Comparison of ENCODE assay signal across 9 cellular contexts in the genomic region with DNA sequence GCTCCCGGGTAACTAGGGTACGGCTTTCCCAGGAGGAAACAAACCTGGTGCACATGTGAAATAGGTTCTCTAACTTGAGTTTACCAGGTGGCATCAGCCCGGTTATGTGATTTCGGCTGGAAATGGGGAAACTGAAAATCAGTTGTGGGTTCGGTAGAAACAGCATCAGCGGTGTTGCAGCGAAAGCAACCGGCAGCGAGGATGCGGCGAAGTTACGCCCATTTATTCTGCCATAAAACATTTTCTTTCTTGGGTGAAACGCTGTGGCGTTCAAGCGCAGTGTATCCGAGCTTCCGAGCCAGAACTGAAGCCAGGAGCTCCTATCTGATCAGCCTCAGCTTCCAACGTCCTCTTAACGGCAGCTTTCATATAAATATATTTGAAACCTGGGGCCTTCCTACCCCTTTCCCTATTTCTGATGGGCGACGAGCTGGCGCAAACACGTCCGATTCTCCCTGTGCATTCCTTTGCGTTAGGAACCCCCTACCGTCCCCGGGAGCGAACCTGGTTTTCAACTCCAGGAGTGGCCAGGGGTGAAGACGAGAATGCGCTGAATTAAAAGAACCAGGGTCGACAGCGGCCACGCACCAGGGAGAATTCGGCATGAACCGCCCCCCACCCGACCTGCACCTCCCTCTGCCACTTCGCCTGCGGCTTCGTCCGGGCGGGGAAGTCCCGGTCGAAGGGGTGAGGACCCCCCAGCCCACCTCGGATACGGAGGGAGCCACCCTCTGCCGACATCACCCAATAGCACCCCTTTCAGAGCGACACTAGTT. TPM values are rescaled to one million over a fixed set of nuclear protein-coding genes. Genes with fewer than 3 reads are reported as not detected.
DNase-seq lines count a peak whose midpoint lies in the region; ATAC-seq and TF ChIP-seq lines count a peak whose summit lies in the region.
"Had no signal": no experiment of that assay in that cellular context is flagged by ENCODE, and none has a peak within 500 bp of the region (broad histone marks: within the 10 kb centered on the region; RNA-seq: fewer than 3 reads in every experiment).

No MANE protein-coding gene starts in this region.

- H2AFZ ChIP-seq in OCI-LY1 (ENCODE audit: low read length) = no peak overlapping the region

- H3K4me1 ChIP-seq in OCI-LY1 (ENCODE audit: insufficient read depth, low read length, severe bottlenecking) (peaks cover 26% of the 10 kb centered on the region), ascending aorta (peaks cover 6% of the 10 kb centered on the region in 2 donors)

- no peaks in the 10 kb centered on the region for H3K79me2 ChIP-seq in OCI-LY1 (ENCODE audit: insufficient read depth, low read length)

- H3F3A ChIP-seq in OCI-LY1 (ENCODE audit: insufficient read depth, low read length) = no peaks in the 10 kb centered on the region

- H3K4me3 ChIP-seq in GM12864 (ENCODE audit: low read depth, low read length) (peak overlapping the region; percentile 85), OCI-LY1 (ENCODE audit: low read depth, low read length, poor library complexity, severe bottlenecking) (peak overlapping the region; percentile 82), ascending aorta (peak overlapping the region; percentile 78 to 92)

- no peak overlapping the region for H3K27ac ChIP-seq in OCI-LY1 (ENCODE audit: low read depth, low read length, poor library complexity, severe bottlenecking)
- no peak overlapping the region for H3K27ac ChIP-seq in ascending aorta
- H3K27ac ChIP-seq: VCaP had no signal

- DNase-seq in GM12864 (ENCODE audit: low read depth) (no peak), ascending aorta (ENCODE audit: low spot score in 2 of 2) (no peak), iris pigment epithelial cell (ENCODE audit: low read depth) (peak; percentile 68), NCI-H2081 (lab: John Stamatoyannopoulos, UW) (no peak), H4 (ENCODE audit: low spot score) (no peak)
- peak; percentile 15 for DNase-seq in stimulated activated CD4-positive, alpha-beta T cell treated with anti-CD3 and anti-CD28 coated beads, Interleukin-1b, Interleukin-23, amount 100 ng/mL, for 48 hours

- TF ChIP-seq CTCF in GM12864 (IDR thresholded peaks at IDR 0.05; ENCODE audit: low read depth, low read length, missing control alignments) (no peak), OCI-LY1 (IDR thresholded peaks at IDR 0.05; ENCODE audit: low read length) (no peak), ascending aorta (IDR thresholded peaks at IDR 0.05) (no peak)

- no peaks in the 10 kb centered on the region for H4K20me1 ChIP-seq in OCI-LY1 (ENCODE audit: insufficient read depth, low read length)

- no peak overlapping the region for H3K9ac ChIP-seq in OCI-LY1 (ENCODE audit: low read length)

- no peaks in the 10 kb centered on the region for H3K36me3 ChIP-seq in OCI-LY1 (ENCODE audit: insufficient read depth, low read length)
- H3K36me3 ChIP-seq in ascending aorta = no peaks in the 10 kb centered on the region

- H3K4me2 ChIP-seq in OCI-LY1 (ENCODE audit: low read length) = peak overlapping the region; percentile 84

- H3K27me3 ChIP-seq in OCI-LY1 (ENCODE audit: insufficient read depth, low read length) (peaks cover 17% of the 10 kb centered on the region; the same call in 1 of the 2 replicates), ascending aorta (peaks cover 3% of the 10 kb centered on the region)

- H3K9me3 ChIP-seq in OCI-LY1 (ENCODE audit: low read length) = no peaks in the 10 kb centered on the region
- H3K9me3 ChIP-seq in ascending aorta = no peaks in the 10 kb centered on the region

- intact Hi-C loops in ascending aorta (cut with DNase I) = loop anchor here (5.0 kb wide), 1 partner anchor 145 kb away; no protein-coding TSS in a partner anchor

- H3K9me2 ChIP-seq in OCI-LY1 (ENCODE audit: low read depth, low read length) = no peaks in the 10 kb centered on the region

- no peak for ATAC-seq in HG03045 (IDR thresholded peaks at IDR 0.05; ENCODE audit: unreplicated experiment)

RNA-seq across cellular contexts. Expression of gene DPF3, which starts 1.6 kb away (rescaled TPM):
- total RNA-seq in ascending aorta = 0.11 TPM
- 0.06 and 3.2 TPM in 2 replicates for total RNA-seq in H4 (2014; rRNA removed; shearing (Covaris generic))

RNA-seq across cellular contexts. Expression of gene DCAF4, which starts 34.0 kb away (rescaled TPM):
- 0.64 TPM for total RNA-seq in ascending aorta
- 14.0 and 19.4 TPM in 2 replicates for total RNA-seq in H4 (2014; rRNA removed; shearing (Covaris generic))

Comparison
In these comparisons a context has a peak if more than half of its experiments do, and no peak if none do; other contexts are left out.
1. DNase-seq: peak in iris pigment epithelial cell (single experiment) and stimulated activated CD4-positive, alpha-beta T cell treated with anti-CD3 and anti-CD28 coated beads, Interleukin-1b, Interleukin-23, amount 100 ng/mL, for 48 hours (single experiment); none in GM12864 (single experiment), ascending aorta (0 of 2), NCI-H2081 (0 of 2) and H4 (single experiment).
2. Peak in every context shown above with its lines, with median percentiles within 50 percentile points of each other: H3K4me3 ChIP-seq.